In the genomic region with DNA sequence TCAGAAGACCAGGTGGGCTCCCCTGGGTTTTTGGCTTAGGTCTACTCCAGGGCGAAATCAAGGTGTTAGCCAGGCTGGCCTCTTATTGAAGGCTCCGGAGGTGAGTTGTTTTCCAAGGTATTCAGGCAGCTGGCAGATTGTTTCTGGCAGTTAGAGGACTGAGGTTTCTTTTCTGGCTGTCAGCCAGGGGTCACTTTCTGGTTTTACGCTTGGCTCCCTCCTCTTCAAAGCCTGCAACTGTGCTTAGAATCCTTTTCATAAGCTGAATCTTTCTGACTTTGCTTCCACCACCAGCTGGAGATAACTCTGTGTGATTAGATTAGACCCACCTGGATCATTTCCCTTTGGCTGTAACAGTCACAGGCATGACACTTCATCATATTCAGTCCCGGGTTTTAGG, we compare ENCODE assay signal across 8 cellular contexts. TPM values are rescaled to one million over a fixed set of nuclear protein-coding genes. Genes with fewer than 3 reads are reported as not detected.
DNase-seq lines count a peak whose midpoint lies in the region; ATAC-seq, FAIRE-seq and TF ChIP-seq lines count a peak whose summit lies in the region.

No MANE protein-coding gene starts in this region.

- H3K9me3 ChIP-seq in testis = no peaks in the 10 kb centered on the region

- DNase-seq in H54 (ENCODE audit: insufficient read length, low spot score) (no peak), NCI-H2107 (lab: John Stamatoyannopoulos, UW) (peak; percentile 71), brain microvascular endothelial cell (peak; percentile 49), testis (peak; percentile 30), amniotic stem cell (lab: John Stamatoyannopoulos, UW) (no peak), HFFc6 (no peak)
- no peak for DNase-seq in activated CD4-positive, CD25-positive, alpha-beta regulatory T cell treated with anti-CD3 and anti-CD28 coated beads, Interleukin-2, amount 50 U/mL, for 72 hours

- H3K27me3 Mint-ChIP-seq in HFFc6 (ENCODE audit: insufficient read depth) = peaks cover 3% of the 10 kb centered on the region

- 47 to 59% methylated on average over 4 of the region's 4 CpGs for WGBS in testis, 2 donors

- H3K36me3 ChIP-seq in brain microvascular endothelial cell (replicated peaks) (no peaks in the 10 kb centered on the region), testis (ENCODE audit: low read depth, missing control alignments) (no peaks in the 10 kb centered on the region)

- H3K27me3 ChIP-seq in brain microvascular endothelial cell (replicated peaks) (no peaks in the 10 kb centered on the region), testis (no peaks in the 10 kb centered on the region)

- in situ Hi-C loops in brain microvascular endothelial cell (cut with HindIII; ENCODE audit: low pct_ligation_motif_present, low sequenced_read_pairs) = no loop called here

- peaks cover 32% of the 10 kb centered on the region for H3K4me1 Mint-ChIP-seq in HFFc6 (ENCODE audit: low read depth)

- no peak overlapping the region for H3K4me3 ChIP-seq in brain microvascular endothelial cell (ENCODE audit: low read depth, low read length)
- H3K4me3 ChIP-seq in testis = no peak overlapping the region

- FAIRE-seq in H54 (lab: Jason Lieb, UNC) = peak; percentile 50

- no peaks in the 10 kb centered on the region for H3K9me3 Mint-ChIP-seq in HFFc6

- H3K4me1 ChIP-seq in testis = peaks cover 23% of the 10 kb centered on the region

- H3K27ac ChIP-seq in brain microvascular endothelial cell (no peak overlapping the region), testis (no peak overlapping the region)

- no peak for ATAC-seq in HG03439 (IDR thresholded peaks at IDR 0.05; ENCODE audit: unreplicated experiment)

- no peaks in the 10 kb centered on the region for H3K36me3 Mint-ChIP-seq in HFFc6 (ENCODE audit: low read depth)

- TF ChIP-seq POLR2A in H54 (IDR thresholded peaks at IDR 0.05; ENCODE audit: low read depth, low read length) (no peak), testis (IDR thresholded peaks at IDR 0.05) (no peak)

- no peak overlapping the region for H3K4me3 Mint-ChIP-seq in HFFc6

- TF ChIP-seq CTCF in brain microvascular endothelial cell (IDR thresholded peaks at IDR 0.05; ENCODE audit: low read depth, low read length, missing control alignments) (no peak), testis (IDR thresholded peaks at IDR 0.05) (no peak), HFFc6 (IDR thresholded peaks at IDR 0.05) (no peak)

- H3K27ac Mint-ChIP-seq in HFFc6 = no peak overlapping the region

- intact Hi-C loops in testis (cut with DNase I; ENCODE audit: low total_unique reads) = no loop called here

RNA-seq across cellular contexts. Expression of a gene that starts 24.6 kb away (rescaled TPM):
- total RNA-seq in testis = 10 to 100 TPM; 39.3 to 41.8 TPM
- polyA plus RNA-seq in testis (ENCODE audit: insufficient read depth, low read depth, low replicate concordance) = 69.7 TPM
- 10 to 100 TPM; 16.7 to 19.0 (median 18.1) TPM for total RNA-seq in HFFc6 (2021; fragmentation: NEBNext Ultra II Directional; extraction: Animal tissue kit (Norgen Biotek cat#: 25700))

Comparison
In these comparisons a context has a peak if more than half of its experiments do, and no peak if none do; other contexts are left out.
1. DNase-seq: peak in NCI-H2107 (single experiment), brain microvascular endothelial cell (single experiment) and testis (single experiment); none in H54 (single experiment), activated CD4-positive, CD25-positive, alpha-beta regulatory T cell treated with anti-CD3 and anti-CD28 coated beads, Interleukin-2, amount 50 U/mL, for 72 hours (single experiment), amniotic stem cell (single experiment) and HFFc6 (single experiment).